7 cellular contexts compared by ENCODE assay signal in genomic region chr2:241734208-241734466, GRCh38. TPM values are rescaled to one million over a fixed set of nuclear protein-coding genes. Genes with fewer than 3 reads are reported as not detected.
DNase-seq lines count a peak whose midpoint lies in the region; ATAC-seq and TF ChIP-seq lines count a peak whose summit lies in the region.

No MANE protein-coding gene starts in this region.

- no peak for DNase-seq in Jurkat, Clone E6-1 (ENCODE audit: low read depth, low spot score)
- DNase-seq in sigmoid colon (no peak), NCI-H510A (lab: John Stamatoyannopoulos, UW) (no peak), COLO829 (ENCODE audit: low spot score) (no peak)

- no peaks in the 10 kb centered on the region for H3K36me3 ChIP-seq in endocrine pancreas (ENCODE audit: control insufficient read depth, insufficient read depth, low read length)
- peaks cover 0 to 8% (median 0%) of the 10 kb centered on the region in 4 donors for H3K36me3 ChIP-seq in sigmoid colon

- H3K9me3 ChIP-seq in endocrine pancreas (ENCODE audit: control insufficient read depth, low read length) (no peaks in the 10 kb centered on the region), sigmoid colon (no peaks in the 10 kb centered on the region)

- peak overlapping the region; percentile 88 to 95 (median 93) for H3K27ac ChIP-seq in sigmoid colon

- peak overlapping the region; percentile 50 for H3K4me3 ChIP-seq in Jurkat, Clone E6-1 (ENCODE audit: low read length)
- no peak overlapping the region for H3K4me3 ChIP-seq in endocrine pancreas (ENCODE audit: control insufficient read depth, insufficient read depth, low read length)
- H3K4me3 ChIP-seq in sigmoid colon: peak overlapping the region; percentile 34 to 93 (median 74)

- no peak for TF ChIP-seq POLR2A in sigmoid colon (IDR thresholded peaks at IDR 0.05)

- intact Hi-C loops in sigmoid colon (cut with DNase I): loop anchor here (2.0 to 5.0 kb wide), 3 partner anchors 31 to 882 kb away; partner anchors contain the start of gene ING5

- peak overlapping the region; percentile 30 for H3K9ac ChIP-seq in endocrine pancreas (ENCODE audit: control insufficient read depth, insufficient read depth, low read length)

- no peak for TF ChIP-seq CTCF in sigmoid colon (IDR thresholded peaks at IDR 0.05)

- ATAC-seq in GM21390 (IDR thresholded peaks at IDR 0.05; ENCODE audit: unreplicated experiment) (peak; percentile 19), HG03159 (IDR thresholded peaks at IDR 0.05; ENCODE audit: unreplicated experiment) (no peak)

- no peaks in the 10 kb centered on the region for H3K27me3 ChIP-seq in endocrine pancreas (ENCODE audit: control insufficient read depth, insufficient read depth, low read length)
- H3K27me3 ChIP-seq in sigmoid colon: no peaks in the 10 kb centered on the region

- TF ChIP-seq EP300 in sigmoid colon (IDR thresholded peaks at IDR 0.05): no peak

- H3K4me1 ChIP-seq in endocrine pancreas (ENCODE audit: control insufficient read depth, insufficient read depth, low read length): no peaks in the 10 kb centered on the region
- H3K4me1 ChIP-seq in sigmoid colon: peaks cover 0 to 22% (median 12%) of the 10 kb centered on the region in 4 donors

- 2% methylated on average over 25 of the region's 25 CpGs for WGBS in sigmoid colon, 2 donors

RNA-seq across cellular contexts. Expression of gene D2HGDH, which starts 0.3 kb away (rescaled TPM):
- 17.2 TPM for polyA plus RNA-seq in Jurkat, Clone E6-1 (2012; ENCODE audit: insufficient read depth, insufficient read length)
- 10 to 100 TPM; 10.7 to 26.9 (median 13.3) TPM for total RNA-seq in sigmoid colon
- 10 to 100 TPM in 1 of 3 donors, 1 to 10 TPM in 2; 6.0 to 36.9 (median 8.6) TPM for polyA plus RNA-seq in sigmoid colon

RNA-seq across cellular contexts. Expression of gene ING5, which starts 32.3 kb away (rescaled TPM):
- 24.8 TPM for polyA plus RNA-seq in Jurkat, Clone E6-1 (2012; ENCODE audit: insufficient read depth, insufficient read length)
- total RNA-seq in sigmoid colon: 10 to 100 TPM; 21.1 to 49.8 (median 29.9) TPM
- polyA plus RNA-seq in sigmoid colon: 10 to 100 TPM in 2 of 3 donors, 1 to 10 TPM in 1; 9.6 to 31.8 (median 20.1) TPM

RNA-seq across cellular contexts. Expression of gene GAL3ST2, which starts 42.5 kb away (rescaled TPM):
- polyA plus RNA-seq in Jurkat, Clone E6-1 (2012; ENCODE audit: insufficient read depth, insufficient read length): not detected
- under 1 TPM in 2 of 4 donors, not detected in 2; 0.33 to 0.68 TPM for total RNA-seq in sigmoid colon
- 10 to 100 TPM in 1 of 3 donors, 1 to 10 TPM in 2; 3.0 to 13.6 (median 4.2) TPM for polyA plus RNA-seq in sigmoid colon

RNA-seq across cellular contexts. Expression of gene DTYMK, which starts 47.5 kb away (rescaled TPM):
- polyA plus RNA-seq in Jurkat, Clone E6-1 (2012; ENCODE audit: insufficient read depth, insufficient read length): 82.2 TPM
- 10 to 100 TPM in 2 of 4 donors, 1 to 10 TPM in 2; 7.4 to 13.8 (median 10.8) TPM for total RNA-seq in sigmoid colon
- 10 to 100 TPM; 18.6 to 53.0 (median 23.8) TPM for polyA plus RNA-seq in sigmoid colon
